28 cellular contexts compared by ENCODE assay signal in genomic region chr22:43198936-43199335, GRCh38.
"Had no signal": no experiment of that assay in that cellular context is flagged by ENCODE, and none has a peak within 500 bp of the region (broad histone marks: within the 10 kb centered on the region; RNA-seq: fewer than 3 reads in every experiment).

No MANE protein-coding gene starts in this region.

- H3K4me1 Mint-ChIP-seq: immature natural killer cell; naive B cell; stimulated activated naive CD8-positive, alpha-beta T cell treated with anti-CD3 and anti-CD28 coated beads, Interleukin-15, amount 100 ng/mL, for 72 hours had no signal

- H3K36me3 ChIP-seq: esophagus squamous epithelium, pancreas, right lobe of liver, thyroid gland had no signal

- H3K36me3 Mint-ChIP-seq: immature natural killer cell; mesothelial cell of epicardium; naive B cell; natural killer cell treated with Interleukin-12 subunit alpha and Interleukin-12 subunit beta and Interleukin-15 and Interleukin-18, amount 100 ng/mL, for 72 hours had no signal

- H3K9me3 Mint-ChIP-seq: immature natural killer cell; mesothelial cell of epicardium; naive B cell; natural killer cell treated with Interleukin-12 subunit alpha and Interleukin-12 subunit beta and Interleukin-15 and Interleukin-18, amount 100 ng/mL, for 72 hours; stimulated activated naive CD8-positive, alpha-beta T cell treated with anti-CD3 and anti-CD28 coated beads, Interleukin-15, amount 100 ng/mL, for 72 hours had no signal

- H3K4me3 ChIP-seq: coronary artery, esophagus squamous epithelium, lung, mucosa of descending colon, pancreas, right lobe of liver, thyroid gland had no signal

- ATAC-seq: mucosa of descending colon; pancreas; stimulated activated naive CD8-positive, alpha-beta T cell treated with anti-CD3 and anti-CD28 coated beads, Interleukin-15, amount 100 ng/mL, for 72 hours had no signal

- DNase-seq: dermis blood vessel endothelial cell; effector memory CD4-positive, alpha-beta T cell; erythroblast; esophagus squamous epithelium; foreskin melanocyte; glutamatergic neuron; hypothalamus; immature natural killer cell; islet precursor cell; kidney glomerular epithelial cell; mesenchymal stem cell; naive B cell; occipital lobe; right lobe of liver; small intestine; stimulated activated CD4-positive, alpha-beta T cell treated with anti-CD3 and anti-CD28 coated beads, Interleukin-1b, Interleukin-23, amount 100 ng/mL, for 48 hours; stimulated activated CD4-positive, alpha-beta T cell treated with anti-CD3 and anti-CD28 coated beads, Interleukin-4, amount 100 ng/mL, for 1 hour; stimulated activated CD8-positive, alpha-beta memory T cell treated with anti-CD3 and anti-CD28 coated beads, Interleukin-4, amount 100 ng/mL, for 48 hours; stimulated activated naive CD4-positive, alpha-beta T cell; stimulated activated naive CD8-positive, alpha-beta T cell treated with anti-CD3 and anti-CD28 coated beads, Interleukin-15, amount 100 ng/mL, for 72 hours; thyroid gland; trophoblast cell had no signal

- H3K4me1 ChIP-seq: esophagus squamous epithelium, pancreas, right lobe of liver had no signal

- H3K9me3 ChIP-seq: esophagus squamous epithelium, mucosa of descending colon, pancreas, right lobe of liver, thyroid gland had no signal

- H3K27ac ChIP-seq: coronary artery, esophagus squamous epithelium, pancreas, right lobe of liver, thyroid gland had no signal

- H3K27ac Mint-ChIP-seq: immature natural killer cell; mesothelial cell of epicardium; naive B cell; natural killer cell treated with Interleukin-12 subunit alpha and Interleukin-12 subunit beta and Interleukin-15 and Interleukin-18, amount 100 ng/mL, for 72 hours had no signal

- H3K4me3 Mint-ChIP-seq: immature natural killer cell; mesothelial cell of epicardium; naive B cell; natural killer cell treated with Interleukin-12 subunit alpha and Interleukin-12 subunit beta and Interleukin-15 and Interleukin-18, amount 100 ng/mL, for 72 hours; stimulated activated naive CD8-positive, alpha-beta T cell treated with anti-CD3 and anti-CD28 coated beads, Interleukin-15, amount 100 ng/mL, for 72 hours had no signal

- H3K27me3 ChIP-seq: right lobe of liver, thyroid gland had no signal
